Comparison of ENCODE assay signal across 1 cellular context in genomic region chr22:50255099-50255498, GRCh38.
A peak's percentile ranks its signal among the peaks of the same experiment; 100 is the strongest.
TF ChIP-seq lines count a peak whose summit lies in the region.

No MANE protein-coding gene starts in this region.

TF ChIP-seq in HepG2, 621 proteins besides CTCF, POLR2A, EP300 and RAD21:
- TF ChIP-seq ZNF207 (IDR thresholded peaks at IDR 0.05; ENCODE audit: borderline replicate concordance) (no peak), RBFOX2 (IDR thresholded peaks at IDR 0.05; ENCODE audit: low read depth, low read length) (0 out of 2 replicates have a peak, but pooled peaks have one; percentile 14), ZNF747 (CRISPR knock-in tag; IDR thresholded peaks at IDR 0.05; ENCODE audit: borderline replicate concordance) (no peak), ZFP1 (CRISPR knock-in tag; IDR thresholded peaks at IDR 0.05) (no peak)
TF ChIP-seq in HepG2: peak in this region for 1.
